Comparison of ENCODE assay signal across 3 cellular contexts in the genomic region with DNA sequence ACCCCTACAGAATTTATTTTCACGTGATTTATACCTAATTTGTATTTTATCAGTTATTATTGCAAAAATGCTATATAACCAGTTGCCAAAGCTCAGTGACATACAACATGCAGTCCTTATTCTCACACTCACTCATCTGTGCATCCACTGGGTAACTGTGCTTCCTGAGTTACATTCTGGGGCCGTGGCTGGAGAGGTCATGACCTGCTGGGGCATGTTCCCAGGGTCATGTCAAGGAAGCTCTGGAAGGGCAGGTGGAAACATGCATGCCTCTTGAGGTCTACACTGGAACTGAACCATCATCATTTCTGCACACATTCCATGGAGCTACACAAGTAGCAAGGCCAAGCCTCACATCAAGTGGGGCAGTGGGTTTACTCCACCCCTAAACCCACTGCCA.
"Had no signal": no experiment of that assay in that cellular context is flagged by ENCODE, and none has a peak within 500 bp of the region (broad histone marks: within the 10 kb centered on the region; RNA-seq: fewer than 3 reads in every experiment).

No MANE protein-coding gene starts in this region.

- ATAC-seq: GM12878 had no signal

- H3K4me3 ChIP-seq: GM12878 had no signal

- DNase-seq: GDM1, GF-D8 had no signal
